29 cellular contexts compared by ENCODE assay signal in genomic region chr22:37619991-37620390, GRCh38. TPM values are rescaled to one million over a fixed set of nuclear protein-coding genes. Genes with fewer than 3 reads are reported as not detected.
"Had no signal": no experiment of that assay in that cellular context is flagged by ENCODE, and none has a peak within 500 bp of the region (broad histone marks: within the 10 kb centered on the region; RNA-seq: fewer than 3 reads in every experiment).

No MANE protein-coding gene starts in this region.

- H3K4me3 Mint-ChIP-seq: activated CD4-positive, alpha-beta memory T cell treated with anti-CD3 and anti-CD28 coated beads for 36 hours; activated CD4-positive, alpha-beta T cell treated with anti-CD3 and anti-CD28 coated beads, Interleukin-2, amount 10 ng/mL, durations not matched to agents 24 days and 14 days; natural killer cell treated with Interleukin-12 subunit alpha and Interleukin-12 subunit beta and Interleukin-15 and Interleukin-18, amount 100 ng/mL, for 72 hours; stimulated activated naive B cell treated with anti-CD40 and anti-IgM and Interleukin-4, amounts not matched to agents 10 μg/mL and 1 μg/mL and 100 μg/mL, for 72 hours; T-helper 17 cell had no signal

- H3K36me3 Mint-ChIP-seq: natural killer cell treated with Interleukin-12 subunit alpha and Interleukin-12 subunit beta and Interleukin-15 and Interleukin-18, amount 100 ng/mL, for 72 hours had no signal

- H3K9me3 Mint-ChIP-seq: activated CD4-positive, alpha-beta memory T cell treated with anti-CD3 and anti-CD28 coated beads for 36 hours; activated CD4-positive, alpha-beta T cell treated with anti-CD3 and anti-CD28 coated beads, Interleukin-2, amount 10 ng/mL, durations not matched to agents 24 days and 14 days; natural killer cell treated with Interleukin-12 subunit alpha and Interleukin-12 subunit beta and Interleukin-15 and Interleukin-18, amount 100 ng/mL, for 72 hours; stimulated activated naive B cell treated with anti-CD40 and anti-IgM and Interleukin-4, amounts not matched to agents 10 μg/mL and 1 μg/mL and 100 μg/mL, for 72 hours had no signal

- ATAC-seq: left lung; lower lobe of right lung; natural killer cell treated with Interleukin-12 subunit alpha and Interleukin-12 subunit beta and Interleukin-15 and Interleukin-18, amount 100 ng/mL, for 72 hours; right lobe of liver; stimulated activated naive B cell treated with anti-CD40 and anti-IgM and Interleukin-4, amounts not matched to agents 10 μg/mL and 1 μg/mL and 100 μg/mL, for 72 hours; T-helper 17 cell had no signal

- H3K9me3 ChIP-seq: esophagus squamous epithelium, left lung, lower lobe of right lung, right lobe of liver, stomach, thyroid gland, upper lobe of left lung, vagina had no signal

- H3K27me3 Mint-ChIP-seq: activated CD4-positive, alpha-beta memory T cell treated with anti-CD3 and anti-CD28 coated beads for 36 hours; activated CD4-positive, alpha-beta T cell treated with anti-CD3 and anti-CD28 coated beads, Interleukin-2, amount 10 ng/mL, durations not matched to agents 24 days and 14 days; natural killer cell treated with Interleukin-12 subunit alpha and Interleukin-12 subunit beta and Interleukin-15 and Interleukin-18, amount 100 ng/mL, for 72 hours; stimulated activated naive B cell treated with anti-CD40 and anti-IgM and Interleukin-4, amounts not matched to agents 10 μg/mL and 1 μg/mL and 100 μg/mL, for 72 hours; T-helper 17 cell had no signal

- H3K27ac ChIP-seq: brain microvascular endothelial cell, epithelial cell of prostate, esophagus squamous epithelium, left lung, lower lobe of right lung, right lobe of liver, skin epidermis, stomach, thyroid gland, upper lobe of left lung, vagina, WERI-Rb-1 had no signal

- H3K4me3 ChIP-seq: esophagus squamous epithelium, left lung, lower lobe of right lung, right lobe of liver, skin epidermis, stomach, thyroid gland, upper lobe of left lung, vagina had no signal

- DNase-seq: activated CD4-positive, alpha-beta memory T cell treated with anti-CD3 and anti-CD28 coated beads for 36 hours; activated CD4-positive, alpha-beta T cell treated with anti-CD3 and anti-CD28 coated beads, Interleukin-2, amount 10 ng/mL, durations not matched to agents 24 days and 14 days; activated CD4-positive, CD25-positive, alpha-beta regulatory T cell treated with anti-CD3 and anti-CD28 coated beads, Interleukin-2, amount 50 U/mL, for 72 hours; activated naive CD4-positive, alpha-beta T cell; amniotic stem cell; brain microvascular endothelial cell; caudate nucleus; esophagus squamous epithelium; foreskin melanocyte; left lung; lower lobe of right lung; mesendoderm; right lobe of liver; stimulated activated CD4-positive, alpha-beta T cell treated with anti-CD3 and anti-CD28 coated beads, Interleukin-4, amount 100 ng/mL, for 24 hours; stimulated activated naive B cell treated with anti-CD40 and anti-IgM and Interleukin-4, amounts not matched to agents 10 μg/mL and 1 μg/mL and 100 μg/mL, for 72 hours; stomach; T-helper 17 cell; T1000; thyroid gland; upper lobe of left lung; WERI-Rb-1 had no signal

- H3K27ac Mint-ChIP-seq: activated CD4-positive, alpha-beta memory T cell treated with anti-CD3 and anti-CD28 coated beads for 36 hours; activated CD4-positive, alpha-beta T cell treated with anti-CD3 and anti-CD28 coated beads, Interleukin-2, amount 10 ng/mL, durations not matched to agents 24 days and 14 days; natural killer cell treated with Interleukin-12 subunit alpha and Interleukin-12 subunit beta and Interleukin-15 and Interleukin-18, amount 100 ng/mL, for 72 hours; stimulated activated naive B cell treated with anti-CD40 and anti-IgM and Interleukin-4, amounts not matched to agents 10 μg/mL and 1 μg/mL and 100 μg/mL, for 72 hours; T-helper 17 cell had no signal

- H3K27me3 ChIP-seq: brain microvascular endothelial cell, esophagus squamous epithelium, left lung, right lobe of liver, stomach, thyroid gland, upper lobe of left lung, vagina had no signal

RNA-seq across cellular contexts. Expression of gene LGALS2, which starts 40.1 kb away (rescaled TPM):
- total RNA-seq: activated CD4-positive, alpha-beta memory T cell treated with anti-CD3 and anti-CD28 coated beads for 36 hours; activated CD4-positive, alpha-beta T cell treated with anti-CD3 and anti-CD28 coated beads, Interleukin-2, amount 10 ng/mL, durations not matched to agents 24 days and 14 days; astrocyte; esophagus squamous epithelium; glomerular endothelial cell; natural killer cell treated with Interleukin-12 subunit alpha and Interleukin-12 subunit beta and Interleukin-15 and Interleukin-18, amount 100 ng/mL, for 72 hours; osteocyte; posterior vena cava; thyroid gland; vagina had no signal
